1 cellular context compared by ENCODE assay signal in genomic region chr12:120677765-120678473, GRCh38.
TF ChIP-seq lines count a peak whose summit lies in the region.

No MANE protein-coding gene starts in this region.

TF ChIP-seq in GM12878, 131 proteins besides CTCF, POLR2A, EP300 and RAD21 (continued from another document):
- TF ChIP-seq NFIC (IDR thresholded peaks at IDR 0.05; ENCODE audit: low read depth, low read length), result peak; percentile 63
- no peak for TF ChIP-seq POU2F2 (IDR thresholded peaks at IDR 0.05; ENCODE audit: borderline replicate concordance, low read depth, low read length)
- peak; percentile 74; the same call in 1 of the 2 replicates for TF ChIP-seq TCF12 (IDR thresholded peaks at IDR 0.05; ENCODE audit: low read depth, low read length)
- TF ChIP-seq CUX1 (IDR thresholded peaks at IDR 0.05; ENCODE audit: insufficient replicate concordance, low read depth, low read length), result peak; percentile 12
- no peak for TF ChIP-seq CHD1 (IDR thresholded peaks at IDR 0.05; ENCODE audit: low read depth, low read length)
- peak; percentile 23 for TF ChIP-seq E2F8 (IDR thresholded peaks at IDR 0.05; ENCODE audit: low read depth, partially characterized antibody)
- peak; percentile 78; the same call in 1 of the 2 replicates for TF ChIP-seq RELB (IDR thresholded peaks at IDR 0.05; ENCODE audit: low read depth)
- no peak for TF ChIP-seq FOXK2 (IDR thresholded peaks at IDR 0.05)
- TF ChIP-seq MEF2B (IDR thresholded peaks at IDR 0.05; ENCODE audit: partially characterized antibody, poor library complexity, severe bottlenecking), result peak; percentile 91
- TF ChIP-seq RELA (IDR thresholded peaks at IDR 0.05; ENCODE audit: borderline replicate concordance, partially characterized antibody), result peak; percentile 46
- TF ChIP-seq TCF7 (IDR thresholded peaks at IDR 0.05; ENCODE audit: borderline replicate concordance), result no peak
- TF ChIP-seq NBN (IDR thresholded peaks at IDR 0.05), result 0 out of 2 replicates have a peak, but pooled peaks have one; percentile 35
